In the genomic region with DNA sequence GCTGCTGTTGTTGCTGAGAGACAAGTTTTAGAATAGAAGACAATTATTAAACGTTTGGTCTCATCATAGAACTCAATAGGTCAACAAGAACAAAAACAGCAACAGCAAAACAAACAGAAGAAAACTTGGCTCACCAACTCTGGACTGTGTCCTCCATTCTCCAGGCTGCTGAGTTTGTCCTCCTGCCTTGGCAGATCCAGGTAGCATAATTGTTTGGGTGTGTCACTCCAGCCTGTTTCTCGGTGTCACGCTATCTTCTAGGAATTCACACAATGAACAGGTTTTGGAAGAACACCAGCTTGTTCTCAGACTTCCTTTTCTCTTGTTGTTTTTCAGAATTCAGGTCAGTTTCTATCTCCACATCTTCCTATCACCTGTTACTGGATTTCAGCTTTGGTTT, we compare ENCODE assay signal across 1 cellular context.
TF ChIP-seq lines count a peak whose summit lies in the region.

No MANE protein-coding gene starts in this region.

TF ChIP-seq in HepG2, 621 proteins besides CTCF, POLR2A, EP300 and RAD21 (continued from another document):
- no peak for TF ChIP-seq HNRNPL (IDR thresholded peaks at IDR 0.05; ENCODE audit: low read depth, low read length)
- no peak for TF ChIP-seq PAX8 (CRISPR knock-in tag; IDR thresholded peaks at IDR 0.05; ENCODE audit: borderline replicate concordance)
- TF ChIP-seq ZNF274 (CRISPR knock-in tag; IDR thresholded peaks at IDR 0.05) = no peak
- TF ChIP-seq GLI4 (CRISPR knock-in tag; IDR thresholded peaks at IDR 0.05; ENCODE audit: borderline replicate concordance) = no peak
- TF ChIP-seq ZFX (CRISPR knock-in tag; IDR thresholded peaks at IDR 0.05; ENCODE audit: low read depth) = no peak
- no peak for TF ChIP-seq ZNF317 (CRISPR knock-in tag; IDR thresholded peaks at IDR 0.05)
- no peak for TF ChIP-seq ZNF687 (CRISPR knock-in tag; IDR thresholded peaks at IDR 0.05)
- no peak for TF ChIP-seq MEIS2 (CRISPR knock-in tag; IDR thresholded peaks at IDR 0.05)
- TF ChIP-seq, protein P1, sequence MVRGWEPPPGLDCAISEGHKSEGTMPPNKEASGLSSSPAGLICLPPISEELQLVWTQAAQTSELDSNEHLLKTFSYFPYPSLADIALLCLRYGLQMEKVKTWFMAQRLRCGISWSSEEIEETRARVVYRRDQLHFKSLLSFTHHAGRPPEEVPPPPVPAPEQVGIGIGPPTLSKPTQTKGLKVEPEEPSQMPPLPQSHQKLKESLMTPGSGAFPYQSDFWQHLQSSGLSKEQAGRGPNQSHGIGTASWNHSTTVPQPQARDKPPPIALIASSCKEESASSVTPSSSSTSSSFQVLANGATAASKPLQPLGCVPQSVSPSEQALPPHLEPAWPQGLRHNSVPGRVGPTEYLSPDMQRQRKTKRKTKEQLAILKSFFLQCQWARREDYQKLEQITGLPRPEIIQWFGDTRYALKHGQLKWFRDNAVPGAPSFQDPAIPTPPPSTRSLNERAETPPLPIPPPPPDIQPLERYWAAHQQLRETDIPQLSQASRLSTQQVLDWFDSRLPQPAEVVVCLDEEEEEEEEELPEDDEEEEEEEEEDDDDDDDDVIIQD (CRISPR knock-in tag; IDR thresholded peaks at IDR 0.05; ENCODE audit: low read depth) = no peak
- no peak for TF ChIP-seq ZBTB2 (CRISPR knock-in tag; IDR thresholded peaks at IDR 0.05; ENCODE audit: low read depth)
- TF ChIP-seq U2AF2 (IDR thresholded peaks at IDR 0.05; ENCODE audit: low read depth, low read length) = no peak
TF ChIP-seq in HepG2: peak in this region for 0.
